11 cellular contexts compared by ENCODE assay signal in the genomic region with DNA sequence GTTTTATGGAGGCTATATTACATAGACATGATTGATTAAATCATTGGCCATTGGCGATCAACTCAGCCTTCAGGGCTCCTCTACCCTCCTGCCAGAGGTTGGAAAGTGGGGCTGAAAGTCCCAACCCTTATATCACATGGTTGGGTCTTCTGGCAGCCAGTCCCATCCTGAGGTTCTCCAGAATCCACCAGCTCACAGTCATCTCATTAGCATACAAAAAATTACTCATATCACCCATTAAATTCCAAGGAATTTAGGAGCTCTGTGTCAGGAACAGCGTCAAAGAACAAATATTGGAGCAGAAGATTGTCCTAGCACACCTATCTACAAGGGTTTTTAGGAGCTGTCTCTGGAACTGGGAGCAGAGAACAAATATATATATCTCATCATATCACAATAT. TPM values are rescaled to one million over a fixed set of nuclear protein-coding genes. Genes with fewer than 3 reads are reported as not detected.
DNase-seq lines count a peak whose midpoint lies in the region; ATAC-seq and TF ChIP-seq lines count a peak whose summit lies in the region.
"Had no signal": no experiment of that assay in that cellular context is flagged by ENCODE, and none has a peak within 500 bp of the region (broad histone marks: within the 10 kb centered on the region; RNA-seq: fewer than 3 reads in every experiment).

No MANE protein-coding gene starts in this region.

- H3K9me3 ChIP-seq in RWPE2 (ENCODE audit: severe bottlenecking): no peaks in the 10 kb centered on the region
- H3K9me3 ChIP-seq in CD8-positive, alpha-beta memory T cell (ENCODE audit: low read length): no peaks in the 10 kb centered on the region
- H3K9me3 ChIP-seq: A549 had no signal

- peak; percentile 36; the same call in 1 of the 3 replicates for ATAC-seq in RWPE2 (ENCODE audit: low read depth)

- H3K27ac ChIP-seq in RWPE2 (ENCODE audit: poor library complexity, severe bottlenecking): no peak overlapping the region
- H3K27ac ChIP-seq in CD8-positive, alpha-beta memory T cell (ENCODE audit: low read depth, low read length): no peak overlapping the region
- H3K27ac ChIP-seq: A549 had no signal

- no peak overlapping the region for H3K27ac Mint-ChIP-seq in CD8-positive, alpha-beta memory T cell
- H3K27ac Mint-ChIP-seq: IgD-negative memory B cell had no signal

- no peaks in the 10 kb centered on the region for H3K4me1 Mint-ChIP-seq in CD8-positive, alpha-beta memory T cell
- H3K4me1 Mint-ChIP-seq: CD14-positive monocyte, IgD-negative memory B cell had no signal

- no peaks in the 10 kb centered on the region for H3K4me1 ChIP-seq in RWPE2 (ENCODE audit: insufficient read depth, poor library complexity, severe bottlenecking)
- no peaks in the 10 kb centered on the region for H3K4me1 ChIP-seq in CD8-positive, alpha-beta memory T cell (ENCODE audit: insufficient read depth, low read length)
- H3K4me1 ChIP-seq: A549 had no signal

- peaks cover 0 to 10% of the 10 kb centered on the region in 2 donors for H3K27me3 Mint-ChIP-seq in CD8-positive, alpha-beta memory T cell

- POLR2A ChIA-PET in CD8-positive, alpha-beta memory T cell (lab: Charles Lee): no interaction called here

- no peak overlapping the region for H3K4me3 ChIP-seq in RWPE2 (ENCODE audit: severe bottlenecking)
- H3K4me3 ChIP-seq in CD8-positive, alpha-beta memory T cell (ENCODE audit: low read length): no peak overlapping the region
- H3K4me3 ChIP-seq: A549 had no signal

- no peak overlapping the region for H3K4me3 Mint-ChIP-seq in CD8-positive, alpha-beta memory T cell
- H3K4me3 Mint-ChIP-seq: CD14-positive monocyte, IgD-negative memory B cell had no signal

- H3K36me3 Mint-ChIP-seq in CD8-positive, alpha-beta memory T cell: no peaks in the 10 kb centered on the region
- H3K36me3 Mint-ChIP-seq: CD14-positive monocyte, IgD-negative memory B cell had no signal

- H3K9me3 Mint-ChIP-seq in CD8-positive, alpha-beta memory T cell: peaks cover 0 to 4% (median 0%) of the 10 kb centered on the region in 5 donors
- H3K9me3 Mint-ChIP-seq: IgD-negative memory B cell had no signal

- no peak for TF ChIP-seq CTCF in RWPE2 (IDR thresholded peaks at IDR 0.05; ENCODE audit: poor library complexity, severe bottlenecking)

- CTCF ChIA-PET in CD8-positive, alpha-beta memory T cell (lab: Charles Lee): no interaction called here

- no peaks in the 10 kb centered on the region for H3K36me3 ChIP-seq in RWPE2 (ENCODE audit: low read depth)
- H3K36me3 ChIP-seq in CD8-positive, alpha-beta memory T cell (ENCODE audit: insufficient read depth, low read length): no peaks in the 10 kb centered on the region

- DNase-seq in GM03348 (ENCODE audit: low spot score): peak; percentile 36
- DNase-seq in RWPE2 (ENCODE audit: low spot score): no peak
- DNase-seq in islet precursor cell: peak; percentile 13
- no peak for DNase-seq in CD8-positive, alpha-beta memory T cell
- no peak for DNase-seq in NCI-H345 treated with DMSO at 0.1 percent for 48 hours (lab: John Stamatoyannopoulos, UW; ENCODE audit: unreplicated experiment)
- no peak for DNase-seq in DMS114 treated with DMSO at 0.1 percent for 48 hours (lab: John Stamatoyannopoulos, UW; ENCODE audit: unreplicated experiment)
- DNase-seq: GDM1, KG1 had no signal

- H3K27me3 ChIP-seq in RWPE2 (ENCODE audit: insufficient read depth, poor library complexity, severe bottlenecking): no peaks in the 10 kb centered on the region
- H3K27me3 ChIP-seq in CD8-positive, alpha-beta memory T cell (ENCODE audit: insufficient read depth, low read length, poor library complexity, severe bottlenecking): no peaks in the 10 kb centered on the region

RNA-seq across cellular contexts. Expression of gene FARP1, which starts 39.4 kb away (rescaled TPM):
- total RNA-seq in CD8-positive, alpha-beta memory T cell: under 1 TPM; 0.26 to 0.27 TPM
- 0.16 TPM for polyA plus RNA-seq in CD8-positive, alpha-beta memory T cell

Comparison
In these comparisons a context has a peak if more than half of its experiments do, and no peak if none do; other contexts are left out.
1. DNase-seq: peak in GM03348 (single experiment) and islet precursor cell (single experiment); none in RWPE2 (single experiment), CD8-positive, alpha-beta memory T cell (0 of 5), NCI-H345 treated with DMSO at 0.1 percent for 48 hours (single experiment) and DMS114 treated with DMSO at 0.1 percent for 48 hours (single experiment).